ENCODE assay signal across 1 cellular context in the genomic region with DNA sequence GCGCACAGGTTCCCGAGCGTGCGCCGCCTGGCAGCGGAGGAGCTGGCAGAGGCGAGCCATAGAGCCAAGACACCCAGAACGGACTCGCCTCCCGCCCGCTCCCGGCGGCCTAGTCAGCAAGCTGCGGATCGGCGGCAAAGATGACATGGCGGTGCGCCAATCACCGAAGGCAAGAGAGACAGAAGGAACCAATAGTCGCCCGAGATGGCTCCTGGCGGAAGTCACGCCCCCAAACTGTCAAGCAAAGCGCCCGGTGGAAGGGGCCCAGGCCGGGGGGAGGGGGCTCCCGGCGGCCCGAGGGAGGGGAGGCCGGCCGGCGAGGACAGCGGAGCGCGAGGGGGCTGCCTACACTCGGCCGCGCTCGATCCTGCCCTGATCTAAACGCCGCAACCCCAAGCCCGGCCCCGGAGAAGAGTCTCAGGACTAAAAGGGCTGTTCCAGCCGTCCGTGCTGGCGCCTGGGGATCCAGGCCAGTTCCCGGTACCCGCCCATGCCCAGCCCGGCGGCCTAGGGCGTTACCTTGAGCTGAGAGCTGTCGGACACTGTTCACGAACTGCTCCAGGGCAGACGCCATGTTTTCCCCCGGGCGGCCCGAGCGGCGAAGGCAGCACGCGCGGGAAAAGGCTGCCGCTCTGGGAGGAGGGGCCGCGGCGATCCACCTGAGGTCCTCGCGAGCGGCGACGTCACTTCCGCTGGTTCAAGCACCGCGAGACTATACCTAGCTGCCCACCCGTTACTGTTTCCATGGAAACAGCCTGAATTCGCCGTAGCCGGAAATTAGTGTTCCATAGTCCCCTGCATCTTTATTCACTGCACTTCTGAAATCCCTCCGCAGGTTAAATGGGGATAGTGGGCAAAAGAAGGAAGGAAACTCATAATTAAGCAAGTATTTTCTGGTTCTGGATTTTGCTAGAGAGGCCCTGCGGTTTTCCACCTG.
TF ChIP-seq lines count a peak whose summit lies in the region.

A gene (minus strand): TSS at position 634 of the 937 bp plus-strand sequence. CDS start 60 bp downstream, at position 574.

TF ChIP-seq in HEK293, 187 proteins besides CTCF, POLR2A, EP300 and RAD21 (continued from another document):
- TF ChIP-seq, protein P1, sequence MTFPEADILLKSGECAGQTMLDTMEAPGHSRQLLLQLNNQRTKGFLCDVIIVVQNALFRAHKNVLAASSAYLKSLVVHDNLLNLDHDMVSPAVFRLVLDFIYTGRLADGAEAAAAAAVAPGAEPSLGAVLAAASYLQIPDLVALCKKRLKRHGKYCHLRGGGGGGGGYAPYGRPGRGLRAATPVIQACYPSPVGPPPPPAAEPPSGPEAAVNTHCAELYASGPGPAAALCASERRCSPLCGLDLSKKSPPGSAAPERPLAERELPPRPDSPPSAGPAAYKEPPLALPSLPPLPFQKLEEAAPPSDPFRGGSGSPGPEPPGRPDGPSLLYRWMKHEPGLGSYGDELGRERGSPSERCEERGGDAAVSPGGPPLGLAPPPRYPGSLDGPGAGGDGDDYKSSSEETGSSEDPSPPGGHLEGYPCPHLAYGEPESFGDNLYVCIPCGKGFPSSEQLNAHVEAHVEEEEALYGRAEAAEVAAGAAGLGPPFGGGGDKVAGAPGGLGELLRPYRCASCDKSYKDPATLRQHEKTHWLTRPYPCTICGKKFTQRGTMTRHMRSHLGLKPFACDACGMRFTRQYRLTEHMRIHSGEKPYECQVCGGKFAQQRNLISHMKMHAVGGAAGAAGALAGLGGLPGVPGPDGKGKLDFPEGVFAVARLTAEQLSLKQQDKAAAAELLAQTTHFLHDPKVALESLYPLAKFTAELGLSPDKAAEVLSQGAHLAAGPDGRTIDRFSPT (tag by site-specific recombination; IDR thresholded peaks at IDR 0.05): peak; percentile 55; the same call in 1 of the 2 replicates
- TF ChIP-seq EGR2 (tag by site-specific recombination; IDR thresholded peaks at IDR 0.05; ENCODE audit: low read depth): no peak
- TF ChIP-seq ZNF610 (tag by site-specific recombination; IDR thresholded peaks at IDR 0.05; ENCODE audit: borderline replicate concordance): peak; percentile 85
- TF ChIP-seq, protein P2, sequence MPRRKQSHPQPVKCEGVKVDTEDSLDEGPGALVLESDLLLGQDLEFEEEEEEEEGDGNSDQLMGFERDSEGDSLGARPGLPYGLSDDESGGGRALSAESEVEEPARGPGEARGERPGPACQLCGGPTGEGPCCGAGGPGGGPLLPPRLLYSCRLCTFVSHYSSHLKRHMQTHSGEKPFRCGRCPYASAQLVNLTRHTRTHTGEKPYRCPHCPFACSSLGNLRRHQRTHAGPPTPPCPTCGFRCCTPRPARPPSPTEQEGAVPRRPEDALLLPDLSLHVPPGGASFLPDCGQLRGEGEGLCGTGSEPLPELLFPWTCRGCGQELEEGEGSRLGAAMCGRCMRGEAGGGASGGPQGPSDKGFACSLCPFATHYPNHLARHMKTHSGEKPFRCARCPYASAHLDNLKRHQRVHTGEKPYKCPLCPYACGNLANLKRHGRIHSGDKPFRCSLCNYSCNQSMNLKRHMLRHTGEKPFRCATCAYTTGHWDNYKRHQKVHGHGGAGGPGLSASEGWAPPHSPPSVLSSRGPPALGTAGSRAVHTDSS (tag by site-specific recombination; IDR thresholded peaks at IDR 0.05): no peak
- no peak for TF ChIP-seq ZNF248 (tag by site-specific recombination; IDR thresholded peaks at IDR 0.05)
- TF ChIP-seq, protein P3, sequence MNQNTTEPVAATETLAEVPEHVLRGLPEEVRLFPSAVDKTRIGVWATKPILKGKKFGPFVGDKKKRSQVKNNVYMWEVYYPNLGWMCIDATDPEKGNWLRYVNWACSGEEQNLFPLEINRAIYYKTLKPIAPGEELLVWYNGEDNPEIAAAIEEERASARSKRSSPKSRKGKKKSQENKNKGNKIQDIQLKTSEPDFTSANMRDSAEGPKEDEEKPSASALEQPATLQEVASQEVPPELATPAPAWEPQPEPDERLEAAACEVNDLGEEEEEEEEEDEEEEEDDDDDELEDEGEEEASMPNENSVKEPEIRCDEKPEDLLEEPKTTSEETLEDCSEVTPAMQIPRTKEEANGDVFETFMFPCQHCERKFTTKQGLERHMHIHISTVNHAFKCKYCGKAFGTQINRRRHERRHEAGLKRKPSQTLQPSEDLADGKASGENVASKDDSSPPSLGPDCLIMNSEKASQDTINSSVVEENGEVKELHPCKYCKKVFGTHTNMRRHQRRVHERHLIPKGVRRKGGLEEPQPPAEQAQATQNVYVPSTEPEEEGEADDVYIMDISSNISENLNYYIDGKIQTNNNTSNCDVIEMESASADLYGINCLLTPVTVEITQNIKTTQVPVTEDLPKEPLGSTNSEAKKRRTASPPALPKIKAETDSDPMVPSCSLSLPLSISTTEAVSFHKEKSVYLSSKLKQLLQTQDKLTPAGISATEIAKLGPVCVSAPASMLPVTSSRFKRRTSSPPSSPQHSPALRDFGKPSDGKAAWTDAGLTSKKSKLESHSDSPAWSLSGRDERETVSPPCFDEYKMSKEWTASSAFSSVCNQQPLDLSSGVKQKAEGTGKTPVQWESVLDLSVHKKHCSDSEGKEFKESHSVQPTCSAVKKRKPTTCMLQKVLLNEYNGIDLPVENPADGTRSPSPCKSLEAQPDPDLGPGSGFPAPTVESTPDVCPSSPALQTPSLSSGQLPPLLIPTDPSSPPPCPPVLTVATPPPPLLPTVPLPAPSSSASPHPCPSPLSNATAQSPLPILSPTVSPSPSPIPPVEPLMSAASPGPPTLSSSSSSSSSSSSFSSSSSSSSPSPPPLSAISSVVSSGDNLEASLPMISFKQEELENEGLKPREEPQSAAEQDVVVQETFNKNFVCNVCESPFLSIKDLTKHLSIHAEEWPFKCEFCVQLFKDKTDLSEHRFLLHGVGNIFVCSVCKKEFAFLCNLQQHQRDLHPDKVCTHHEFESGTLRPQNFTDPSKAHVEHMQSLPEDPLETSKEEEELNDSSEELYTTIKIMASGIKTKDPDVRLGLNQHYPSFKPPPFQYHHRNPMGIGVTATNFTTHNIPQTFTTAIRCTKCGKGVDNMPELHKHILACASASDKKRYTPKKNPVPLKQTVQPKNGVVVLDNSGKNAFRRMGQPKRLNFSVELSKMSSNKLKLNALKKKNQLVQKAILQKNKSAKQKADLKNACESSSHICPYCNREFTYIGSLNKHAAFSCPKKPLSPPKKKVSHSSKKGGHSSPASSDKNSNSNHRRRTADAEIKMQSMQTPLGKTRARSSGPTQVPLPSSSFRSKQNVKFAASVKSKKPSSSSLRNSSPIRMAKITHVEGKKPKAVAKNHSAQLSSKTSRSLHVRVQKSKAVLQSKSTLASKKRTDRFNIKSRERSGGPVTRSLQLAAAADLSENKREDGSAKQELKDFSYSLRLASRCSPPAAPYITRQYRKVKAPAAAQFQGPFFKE (tag by site-specific recombination; IDR thresholded peaks at IDR 0.05; ENCODE audit: borderline replicate concordance): no peak
- TF ChIP-seq ZNF404 (tag by site-specific recombination; IDR thresholded peaks at IDR 0.05): no peak
- TF ChIP-seq ZNF48 (tag by site-specific recombination; IDR thresholded peaks at IDR 0.05): no peak
- TF ChIP-seq ZNF837 (tag by site-specific recombination; IDR thresholded peaks at IDR 0.05): no peak
- no peak for TF ChIP-seq ZNF529 (tag by site-specific recombination; IDR thresholded peaks at IDR 0.05; ENCODE audit: insufficient replicate concordance)
- TF ChIP-seq IKZF3 (tag by site-specific recombination; IDR thresholded peaks at IDR 0.05): no peak
- TF ChIP-seq ZNF266 (tag by site-specific recombination; IDR thresholded peaks at IDR 0.05; ENCODE audit: low read depth): no peak
